Comparison of ENCODE assay signal across 3 cellular contexts in genomic region chr22:17788528-17789378, GRCh38.
TF ChIP-seq lines count a peak whose summit lies in the region.

No MANE protein-coding gene starts in this region.

TF ChIP-seq in HepG2, 621 proteins besides CTCF, POLR2A, EP300 and RAD21:
- TF ChIP-seq GLMP (CRISPR knock-in tag; IDR thresholded peaks at IDR 0.05; ENCODE audit: borderline replicate concordance) (no peak), GABPA (IDR thresholded peaks at IDR 0.05; ENCODE audit: low read depth, low read length) (no peak), GABPA (CRISPR knock-in tag; IDR thresholded peaks at IDR 0.05; ENCODE audit: low read depth) (no peak), ARNTL (CRISPR knock-in tag; IDR thresholded peaks at IDR 0.05) (no peak), BHLHE40 (IDR thresholded peaks at IDR 0.05; ENCODE audit: low read length) (peak; percentile 79)

TF ChIP-seq in WTC11, 78 proteins besides CTCF, POLR2A, EP300 and RAD21 (continues in another document):
- TF ChIP-seq GRHL2 (CRISPR knock-in tag; IDR thresholded peaks at IDR 0.05; ENCODE audit: insufficient replicate concordance, severe bottlenecking) (no peak), ZNF232 (CRISPR knock-in tag; IDR thresholded peaks at IDR 0.05) (no peak), SOX15 (CRISPR knock-in tag; IDR thresholded peaks at IDR 0.05) (no peak), RELA (CRISPR knock-in tag; IDR thresholded peaks at IDR 0.05; ENCODE audit: borderline replicate concordance) (no peak), AR (CRISPR knock-in tag; IDR thresholded peaks at IDR 0.05) (no peak)
- TF ChIP-seq, protein P1, sequence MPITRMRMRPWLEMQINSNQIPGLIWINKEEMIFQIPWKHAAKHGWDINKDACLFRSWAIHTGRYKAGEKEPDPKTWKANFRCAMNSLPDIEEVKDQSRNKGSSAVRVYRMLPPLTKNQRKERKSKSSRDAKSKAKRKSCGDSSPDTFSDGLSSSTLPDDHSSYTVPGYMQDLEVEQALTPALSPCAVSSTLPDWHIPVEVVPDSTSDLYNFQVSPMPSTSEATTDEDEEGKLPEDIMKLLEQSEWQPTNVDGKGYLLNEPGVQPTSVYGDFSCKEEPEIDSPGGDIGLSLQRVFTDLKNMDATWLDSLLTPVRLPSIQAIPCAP (CRISPR knock-in tag; IDR thresholded peaks at IDR 0.05) = no peak
- TF ChIP-seq, protein P2, sequence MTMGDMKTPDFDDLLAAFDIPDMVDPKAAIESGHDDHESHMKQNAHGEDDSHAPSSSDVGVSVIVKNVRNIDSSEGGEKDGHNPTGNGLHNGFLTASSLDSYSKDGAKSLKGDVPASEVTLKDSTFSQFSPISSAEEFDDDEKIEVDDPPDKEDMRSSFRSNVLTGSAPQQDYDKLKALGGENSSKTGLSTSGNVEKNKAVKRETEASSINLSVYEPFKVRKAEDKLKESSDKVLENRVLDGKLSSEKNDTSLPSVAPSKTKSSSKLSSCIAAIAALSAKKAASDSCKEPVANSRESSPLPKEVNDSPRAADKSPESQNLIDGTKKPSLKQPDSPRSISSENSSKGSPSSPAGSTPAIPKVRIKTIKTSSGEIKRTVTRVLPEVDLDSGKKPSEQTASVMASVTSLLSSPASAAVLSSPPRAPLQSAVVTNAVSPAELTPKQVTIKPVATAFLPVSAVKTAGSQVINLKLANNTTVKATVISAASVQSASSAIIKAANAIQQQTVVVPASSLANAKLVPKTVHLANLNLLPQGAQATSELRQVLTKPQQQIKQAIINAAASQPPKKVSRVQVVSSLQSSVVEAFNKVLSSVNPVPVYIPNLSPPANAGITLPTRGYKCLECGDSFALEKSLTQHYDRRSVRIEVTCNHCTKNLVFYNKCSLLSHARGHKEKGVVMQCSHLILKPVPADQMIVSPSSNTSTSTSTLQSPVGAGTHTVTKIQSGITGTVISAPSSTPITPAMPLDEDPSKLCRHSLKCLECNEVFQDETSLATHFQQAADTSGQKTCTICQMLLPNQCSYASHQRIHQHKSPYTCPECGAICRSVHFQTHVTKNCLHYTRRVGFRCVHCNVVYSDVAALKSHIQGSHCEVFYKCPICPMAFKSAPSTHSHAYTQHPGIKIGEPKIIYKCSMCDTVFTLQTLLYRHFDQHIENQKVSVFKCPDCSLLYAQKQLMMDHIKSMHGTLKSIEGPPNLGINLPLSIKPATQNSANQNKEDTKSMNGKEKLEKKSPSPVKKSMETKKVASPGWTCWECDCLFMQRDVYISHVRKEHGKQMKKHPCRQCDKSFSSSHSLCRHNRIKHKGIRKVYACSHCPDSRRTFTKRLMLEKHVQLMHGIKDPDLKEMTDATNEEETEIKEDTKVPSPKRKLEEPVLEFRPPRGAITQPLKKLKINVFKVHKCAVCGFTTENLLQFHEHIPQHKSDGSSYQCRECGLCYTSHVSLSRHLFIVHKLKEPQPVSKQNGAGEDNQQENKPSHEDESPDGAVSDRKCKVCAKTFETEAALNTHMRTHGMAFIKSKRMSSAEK (CRISPR knock-in tag; IDR thresholded peaks at IDR 0.05; ENCODE audit: borderline replicate concordance) = no peak
- TF ChIP-seq, protein P3, sequence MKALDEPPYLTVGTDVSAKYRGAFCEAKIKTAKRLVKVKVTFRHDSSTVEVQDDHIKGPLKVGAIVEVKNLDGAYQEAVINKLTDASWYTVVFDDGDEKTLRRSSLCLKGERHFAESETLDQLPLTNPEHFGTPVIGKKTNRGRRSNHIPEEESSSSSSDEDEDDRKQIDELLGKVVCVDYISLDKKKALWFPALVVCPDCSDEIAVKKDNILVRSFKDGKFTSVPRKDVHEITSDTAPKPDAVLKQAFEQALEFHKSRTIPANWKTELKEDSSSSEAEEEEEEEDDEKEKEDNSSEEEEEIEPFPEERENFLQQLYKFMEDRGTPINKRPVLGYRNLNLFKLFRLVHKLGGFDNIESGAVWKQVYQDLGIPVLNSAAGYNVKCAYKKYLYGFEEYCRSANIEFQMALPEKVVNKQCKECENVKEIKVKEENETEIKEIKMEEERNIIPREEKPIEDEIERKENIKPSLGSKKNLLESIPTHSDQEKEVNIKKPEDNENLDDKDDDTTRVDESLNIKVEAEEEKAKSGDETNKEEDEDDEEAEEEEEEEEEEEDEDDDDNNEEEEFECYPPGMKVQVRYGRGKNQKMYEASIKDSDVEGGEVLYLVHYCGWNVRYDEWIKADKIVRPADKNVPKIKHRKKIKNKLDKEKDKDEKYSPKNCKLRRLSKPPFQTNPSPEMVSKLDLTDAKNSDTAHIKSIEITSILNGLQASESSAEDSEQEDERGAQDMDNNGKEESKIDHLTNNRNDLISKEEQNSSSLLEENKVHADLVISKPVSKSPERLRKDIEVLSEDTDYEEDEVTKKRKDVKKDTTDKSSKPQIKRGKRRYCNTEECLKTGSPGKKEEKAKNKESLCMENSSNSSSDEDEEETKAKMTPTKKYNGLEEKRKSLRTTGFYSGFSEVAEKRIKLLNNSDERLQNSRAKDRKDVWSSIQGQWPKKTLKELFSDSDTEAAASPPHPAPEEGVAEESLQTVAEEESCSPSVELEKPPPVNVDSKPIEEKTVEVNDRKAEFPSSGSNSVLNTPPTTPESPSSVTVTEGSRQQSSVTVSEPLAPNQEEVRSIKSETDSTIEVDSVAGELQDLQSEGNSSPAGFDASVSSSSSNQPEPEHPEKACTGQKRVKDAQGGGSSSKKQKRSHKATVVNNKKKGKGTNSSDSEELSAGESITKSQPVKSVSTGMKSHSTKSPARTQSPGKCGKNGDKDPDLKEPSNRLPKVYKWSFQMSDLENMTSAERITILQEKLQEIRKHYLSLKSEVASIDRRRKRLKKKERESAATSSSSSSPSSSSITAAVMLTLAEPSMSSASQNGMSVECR (CRISPR knock-in tag; IDR thresholded peaks at IDR 0.05; ENCODE audit: borderline replicate concordance) = no peak

TF ChIP-seq in H1, 55 proteins besides CTCF, POLR2A, EP300 and RAD21:
- no peak for TF ChIP-seq RBBP5 (IDR thresholded peaks at IDR 0.05; ENCODE audit: borderline replicate concordance, low read depth, low read length)
